In genomic region chr12:57610553-57611115, GRCh38 we compare ENCODE assay signal across 8 cellular contexts. TPM values are rescaled to one million over a fixed set of nuclear protein-coding genes. Genes with fewer than 3 reads are reported as not detected.
DNase-seq lines count a peak whose midpoint lies in the region; ATAC-seq and TF ChIP-seq lines count a peak whose summit lies in the region.

No MANE protein-coding gene starts in this region.

- peak overlapping the region; percentile 55 for H3K9ac ChIP-seq in rectal smooth muscle tissue (ENCODE audit: low read length)

- H3K4me3 ChIP-seq in WERI-Rb-1 (ENCODE audit: low read depth, low read length), result peak overlapping the region; percentile 70
- peak overlapping the region; percentile 42 for H3K4me3 ChIP-seq in cardiac muscle cell
- H3K4me3 ChIP-seq in rectal smooth muscle tissue (ENCODE audit: low read length), result peak overlapping the region; percentile 53

- H3K4me1 ChIP-seq in cardiac muscle cell (ENCODE audit: low read depth) (peaks cover 4% of the 10 kb centered on the region), rectal smooth muscle tissue (ENCODE audit: control insufficient read depth, insufficient read depth, low read length) (peaks cover 25% of the 10 kb centered on the region)

- H3K27me3 ChIP-seq in WERI-Rb-1 (ENCODE audit: insufficient read depth, low read depth, severe bottlenecking), result no peaks in the 10 kb centered on the region
- H3K27me3 ChIP-seq in cardiac muscle cell, result peaks cover 14% of the 10 kb centered on the region
- peaks cover 3% of the 10 kb centered on the region for H3K27me3 ChIP-seq in rectal smooth muscle tissue (ENCODE audit: control insufficient read depth, insufficient read depth, low read length)

- DNase-seq in ELR (ENCODE audit: low read depth) (peak; percentile 32), WERI-Rb-1 (peak; percentile 63), cardiac muscle cell (ENCODE audit: low read depth in 1 of 2, low spot score in 1 of 2) (peak in 1 of 2 donors; percentile 23), HUDEP-2 (lab: John Stamatoyannopoulos, UW; ENCODE audit: unreplicated experiment in 76 of 76) (no peak), SKM-1 treated with dmso at 0.1 percent for 144 hours (lab: John Stamatoyannopoulos, UW; ENCODE audit: unreplicated experiment) (no peak)

- TF ChIP-seq CTCF in WERI-Rb-1 (IDR thresholded peaks at IDR 0.05; ENCODE audit: low read depth, low read length), result no peak
- TF ChIP-seq CTCF in cardiac muscle cell (IDR thresholded peaks at IDR 0.05; ENCODE audit: low read depth, low read length), result no peak

- peaks cover 42% of the 10 kb centered on the region for H3K36me3 ChIP-seq in WERI-Rb-1
- H3K36me3 ChIP-seq in cardiac muscle cell, result no peaks in the 10 kb centered on the region
- peaks cover 10% of the 10 kb centered on the region for H3K36me3 ChIP-seq in rectal smooth muscle tissue (ENCODE audit: control insufficient read depth, insufficient read depth, low read length)

- ATAC-seq in GM18868 (IDR thresholded peaks at IDR 0.05; ENCODE audit: unreplicated experiment) (no peak), GM21619 (IDR thresholded peaks at IDR 0.05; ENCODE audit: unreplicated experiment) (no peak)

- H3K27ac ChIP-seq in WERI-Rb-1, result peak overlapping the region; percentile 98
- H3K27ac ChIP-seq in cardiac muscle cell, result no peak overlapping the region
- H3K27ac ChIP-seq in rectal smooth muscle tissue (ENCODE audit: low read depth, low read length), result peak overlapping the region; percentile 100

- H3K9me3 ChIP-seq in WERI-Rb-1 (ENCODE audit: severe bottlenecking) (no peaks in the 10 kb centered on the region), cardiac muscle cell (ENCODE audit: low read depth) (no peaks in the 10 kb centered on the region)

RNA-seq across cellular contexts. Expression of gene ARHGEF25, which starts 0.6 kb away (rescaled TPM):
- total RNA-seq in cardiac muscle cell, result 22.3 and 38.6 TPM in 2 replicates
- polyA plus RNA-seq in cardiac muscle cell, result 2.0 and 3.5 TPM in 2 replicates

RNA-seq across cellular contexts. Expression of gene DTX3, which starts 6.0 kb away (rescaled TPM):
- 52.1 and 59.0 TPM in 2 replicates for total RNA-seq in cardiac muscle cell
- 44.5 and 46.6 TPM in 2 replicates for polyA plus RNA-seq in cardiac muscle cell

RNA-seq across cellular contexts. Expression of gene PIP4K2C, which starts 19.6 kb away (rescaled TPM):
- total RNA-seq in cardiac muscle cell, result 15.1 and 23.5 TPM in 2 replicates
- polyA plus RNA-seq in cardiac muscle cell, result 20.4 and 25.5 TPM in 2 replicates

RNA-seq across cellular contexts. Expression of gene B4GALNT1, which starts 22.4 kb away (rescaled TPM):
- total RNA-seq in cardiac muscle cell, result 0.32 TPM in 1 of 2 replicates, not detected in the other
- 0.29 TPM in 1 of 2 replicates, not detected in the other for polyA plus RNA-seq in cardiac muscle cell

Comparison
In these comparisons a context has a peak if more than half of its experiments do, and no peak if none do; other contexts are left out.
1. DNase-seq: peak in ELR (single experiment) and WERI-Rb-1 (single experiment); none in HUDEP-2 (0 of 76) and SKM-1 treated with dmso at 0.1 percent for 144 hours (single experiment).
2. Peak in every context shown above with its lines, with median percentiles within 50 percentile points of each other: H3K4me3 ChIP-seq.